In genomic region chr5:122468351-122469111, GRCh38 we compare ENCODE assay signal across 2 cellular contexts.
TF ChIP-seq lines count a peak whose summit lies in the region.

No MANE protein-coding gene starts in this region.

TF ChIP-seq in SK-N-SH, 30 proteins besides CTCF, POLR2A, EP300 and RAD21 (continued from another document):
- no peak for TF ChIP-seq USF1 (IDR thresholded peaks at IDR 0.05; ENCODE audit: borderline replicate concordance, low read depth)
- TF ChIP-seq REST (IDR thresholded peaks at IDR 0.05; ENCODE audit: low read depth, low read length) = no peak
- no peak for TF ChIP-seq ZBTB33 (IDR thresholded peaks at IDR 0.05; ENCODE audit: borderline replicate concordance, low read depth)
- no peak for TF ChIP-seq FOXJ3 (CRISPR knock-in tag; IDR thresholded peaks at IDR 0.05)
- no peak for TF ChIP-seq POLR2AphosphoS5 (IDR thresholded peaks at IDR 0.05; ENCODE audit: low read depth, low read length)
- TF ChIP-seq FOXM1 (IDR thresholded peaks at IDR 0.05; ENCODE audit: low read depth) = no peak

TF ChIP-seq in SK-N-SH treated with all-trans-retinoic acid at 6 μM for 48 hours, 23 proteins besides CTCF, POLR2A, EP300 and RAD21 (continued from another document):
- no peak for TF ChIP-seq PATZ1 (CRISPR knock-in tag; IDR thresholded peaks at IDR 0.05; ENCODE audit: borderline replicate concordance)
- TF ChIP-seq ARNTL (CRISPR knock-in tag; IDR thresholded peaks at IDR 0.05; ENCODE audit: borderline replicate concordance, low read depth) = no peak
- TF ChIP-seq TSHZ2 (CRISPR knock-in tag; IDR thresholded peaks at IDR 0.05) = no peak
